In genomic region chr7:98968621-98969020, GRCh38 we compare ENCODE assay signal across 20 cellular contexts.
A peak's percentile ranks its signal among the peaks of the same experiment; 100 is the strongest.
DNase-seq lines count a peak whose midpoint lies in the region; ATAC-seq lines count a peak whose summit lies in the region.
"Had no signal": no experiment of that assay in that cellular context is flagged by ENCODE, and none has a peak within 500 bp of the region (broad histone marks: within the 10 kb centered on the region; RNA-seq: fewer than 3 reads in every experiment).

No MANE protein-coding gene starts in this region.

- no peak for ATAC-seq in activated CD8-positive, alpha-beta T cell treated with anti-CD3 and anti-CD28 coated beads, Interleukin-2, amount 10 ng/mL, durations not matched to agents 7 days and 5 days
- no peak for ATAC-seq in GM18511 (IDR thresholded peaks at IDR 0.05; ENCODE audit: unreplicated experiment)
- ATAC-seq: PC-3 had no signal

- CTCF ChIA-PET in activated CD8-positive, alpha-beta T cell treated with anti-CD3 and anti-CD28 coated beads, Interleukin-2, amount 10 ng/mL, durations not matched to agents 7 days and 5 days (lab: Charles Lee), result no interaction called here

- no peaks in the 10 kb centered on the region for H3K9me3 Mint-ChIP-seq in activated CD8-positive, alpha-beta T cell treated with anti-CD3 and anti-CD28 coated beads, Interleukin-2, amount 10 ng/mL, durations not matched to agents 7 days and 5 days (ENCODE audit: insufficient read depth)
- H3K9me3 Mint-ChIP-seq: CD4-positive, alpha-beta T cell had no signal

- peak; percentile 23 for DNase-seq in activated CD8-positive, alpha-beta memory T cell treated with anti-CD3 and anti-CD28 coated beads, Interleukin-2, amount 50 U/mL, for 48 hours
- no peak for DNase-seq in activated CD8-positive, alpha-beta memory T cell treated with anti-CD3 and anti-CD28 coated beads, Interleukin-2, amount 50 U/mL, for 4 hours
- DNase-seq in activated CD8-positive, alpha-beta T cell treated with anti-CD3 and anti-CD28 coated beads, Interleukin-2, amount 10 ng/mL, durations not matched to agents 7 days and 5 days, result no peak
- no peak for DNase-seq in KBM-7
- DNase-seq: BE2C; CD4-positive, alpha-beta T cell; DMS53; EL; GOT3; MV-4-11; NCI-H1417; NCI-H187; NCI-H2107; NCI-H2227 treated with DMSO at 0.1 percent for 48 hours; NCI-H510A treated with DMSO at 0.1 percent for 48 hours; NCI-H82; PC-3 had no signal

- H3K4me3 ChIP-seq in duodenal mucosa (ENCODE audit: low read depth in 1 of 2, low read length in 2 of 2) (no peak overlapping the region), mucosa of rectum (ENCODE audit: low read length in 2 of 2) (no peak overlapping the region)

- H3K27ac ChIP-seq in duodenal mucosa (ENCODE audit: low read depth, low read length) (peak overlapping the region; percentile 24), mucosa of rectum (ENCODE audit: low read depth in 2 of 2, low read length in 2 of 2) (peak overlapping the region; percentile 51 to 67)

- peaks cover 70% of the 10 kb centered on the region for H3K36me3 Mint-ChIP-seq in activated CD8-positive, alpha-beta T cell treated with anti-CD3 and anti-CD28 coated beads, Interleukin-2, amount 10 ng/mL, durations not matched to agents 7 days and 5 days (ENCODE audit: low read depth)

- H3K27me3 ChIP-seq in duodenal mucosa (ENCODE audit: control insufficient read depth in 1 of 2, insufficient read depth in 2 of 2, low read length in 2 of 2) (no peaks in the 10 kb centered on the region), mucosa of rectum (ENCODE audit: control insufficient read depth in 2 of 2, insufficient read depth in 2 of 2, low read length in 2 of 2) (no peaks in the 10 kb centered on the region)
- H3K27me3 ChIP-seq: BE2C had no signal

- H3K4me1 Mint-ChIP-seq in activated CD8-positive, alpha-beta T cell treated with anti-CD3 and anti-CD28 coated beads, Interleukin-2, amount 10 ng/mL, durations not matched to agents 7 days and 5 days (ENCODE audit: low read depth), result no peaks in the 10 kb centered on the region

- in situ Hi-C loops in KBM-7 (cut with MboI; ENCODE audit: low pct_unique_long_range_greater_than_20kb, low sequenced_read_pairs), result no loop called here

- H3K27ac Mint-ChIP-seq in activated CD8-positive, alpha-beta T cell treated with anti-CD3 and anti-CD28 coated beads, Interleukin-2, amount 10 ng/mL, durations not matched to agents 7 days and 5 days, result no peak overlapping the region
- H3K27ac Mint-ChIP-seq: CD4-positive, alpha-beta T cell had no signal

- H3K9ac ChIP-seq in duodenal mucosa (ENCODE audit: low read depth in 1 of 2, low read length in 2 of 2) (no peak overlapping the region), mucosa of rectum (ENCODE audit: low read depth in 1 of 2, low read length in 2 of 2) (no peak overlapping the region)

- no peak overlapping the region for H3K4me3 Mint-ChIP-seq in activated CD8-positive, alpha-beta T cell treated with anti-CD3 and anti-CD28 coated beads, Interleukin-2, amount 10 ng/mL, durations not matched to agents 7 days and 5 days
- H3K4me3 Mint-ChIP-seq: CD4-positive, alpha-beta T cell had no signal

- peaks cover 13 to 14% of the 10 kb centered on the region in 2 donors for H3K4me1 ChIP-seq in duodenal mucosa (ENCODE audit: control insufficient read depth in 1 of 2, insufficient read depth in 2 of 2, low read length in 2 of 2)
- H3K4me1 ChIP-seq in mucosa of rectum (ENCODE audit: control insufficient read depth in 2 of 2, insufficient read depth in 2 of 2, low read length in 2 of 2), result peaks cover 0 to 10% of the 10 kb centered on the region in 2 donors
- H3K4me1 ChIP-seq: BE2C had no signal

- H3K27me3 Mint-ChIP-seq in activated CD8-positive, alpha-beta T cell treated with anti-CD3 and anti-CD28 coated beads, Interleukin-2, amount 10 ng/mL, durations not matched to agents 7 days and 5 days (ENCODE audit: low read depth), result no peaks in the 10 kb centered on the region
- H3K27me3 Mint-ChIP-seq: CD4-positive, alpha-beta T cell had no signal

- POLR2A ChIA-PET in activated CD8-positive, alpha-beta T cell treated with anti-CD3 and anti-CD28 coated beads, Interleukin-2, amount 10 ng/mL, durations not matched to agents 7 days and 5 days (lab: Charles Lee), result no interaction called here

- peaks cover 58 to 87% of the 10 kb centered on the region in 2 donors for H3K36me3 ChIP-seq in duodenal mucosa (ENCODE audit: control insufficient read depth in 1 of 2, insufficient read depth in 2 of 2, low read length in 2 of 2)
- H3K36me3 ChIP-seq in mucosa of rectum (ENCODE audit: control insufficient read depth in 2 of 2, insufficient read depth in 2 of 2, low read length in 2 of 2), result peaks cover 70 to 82% of the 10 kb centered on the region in 2 donors

- H3K9me3 ChIP-seq in duodenal mucosa (ENCODE audit: control insufficient read depth in 1 of 2, low read length in 2 of 2), result no peaks in the 10 kb centered on the region
- H3K9me3 ChIP-seq in mucosa of rectum (ENCODE audit: control insufficient read depth in 2 of 2, low read length in 2 of 2), result no peaks in the 10 kb centered on the region
- H3K9me3 ChIP-seq: BE2C had no signal
